In genomic region chr12:54140958-54141388, GRCh38 we compare ENCODE assay signal across 13 cellular contexts. TPM values are rescaled to one million over a fixed set of nuclear protein-coding genes. Genes with fewer than 3 reads are reported as not detected.
DNase-seq lines count a peak whose midpoint lies in the region; ATAC-seq, FAIRE-seq and TF ChIP-seq lines count a peak whose summit lies in the region.
"Had no signal": no experiment of that assay in that cellular context is flagged by ENCODE, and none has a peak within 500 bp of the region (broad histone marks: within the 10 kb centered on the region; RNA-seq: fewer than 3 reads in every experiment).

No MANE protein-coding gene starts in this region.

- no peaks in the 10 kb centered on the region for H3K9me3 ChIP-seq in heart right ventricle
- no peaks in the 10 kb centered on the region for H3K9me3 ChIP-seq in pancreas

- H3K27me3 ChIP-seq in heart right ventricle (peaks cover 0 to 92% (median 58%) of the 10 kb centered on the region in 7 donors), pancreas (no peaks in the 10 kb centered on the region)

- H3K4me3 ChIP-seq in heart right ventricle: no peak overlapping the region
- H3K4me3 ChIP-seq in pancreas: no peak overlapping the region

- TF ChIP-seq CTCF in heart right ventricle (IDR thresholded peaks at IDR 0.05): no peak
- no peak for TF ChIP-seq CTCF in pancreas (IDR thresholded peaks at IDR 0.05)

- WGBS in heart right ventricle, 2 donors: 5 to 9% methylated on average over 9 of the region's 9 CpGs
- WGBS in pancreas, 2 donors: 54 to 74% methylated on average over 9 of the region's 9 CpGs

- H3K4me1 ChIP-seq in heart right ventricle: peaks cover 0 to 15% (median 0%) of the 10 kb centered on the region in 9 donors
- no peaks in the 10 kb centered on the region for H3K4me1 ChIP-seq in pancreas

- H3K36me3 ChIP-seq in heart right ventricle (no peaks in the 10 kb centered on the region), pancreas (no peaks in the 10 kb centered on the region)

- ATAC-seq in Right ventricle myocardium inferior (peak; percentile 68), heart right ventricle (peak; percentile 35 to 81 (median 76)), pancreas (peak in 3 of 4 donors; percentile 22 to 65 (median 53))
- ATAC-seq: stimulated activated naive CD8-positive, alpha-beta T cell treated with anti-CD3 and anti-CD28 coated beads, Interleukin-15, Interleukin-2, amounts not matched to agents 100 U/mL and 50 U/mL, for 24 hours had no signal

- DNase-seq in Right ventricle myocardium inferior (ENCODE audit: missing footprints): no peak
- no peak for DNase-seq in cardiac septum (ENCODE audit: low spot score)
- peak in 1 of 2 donors; percentile 17 for DNase-seq in heart right ventricle
- DNase-seq in pancreas: peak in 1 of 6 donors; percentile 18
- no peak for DNase-seq in stimulated activated CD4-positive, alpha-beta T cell treated with anti-CD3 and anti-CD28 coated beads, Interleukin-1b, Interleukin-23, amount 100 ng/mL, for 48 hours
- no peak for DNase-seq in T-helper 2 cell
- DNase-seq in activated gamma-delta T cell (lab: John Stamatoyannopoulos, UW): no peak
- no peak for DNase-seq in T-helper 1 cell
- DNase-seq: DMS53; NCI-H2107; stimulated activated naive CD8-positive, alpha-beta T cell treated with anti-CD3 and anti-CD28 coated beads, Interleukin-15, Interleukin-2, amounts not matched to agents 100 U/mL and 50 U/mL, for 24 hours had no signal

- no peak for FAIRE-seq in pancreas (lab: Jason Lieb, UNC)
- FAIRE-seq: astrocyte had no signal

- H3K27ac ChIP-seq in heart right ventricle: peak overlapping the region in 6 of 10 donors; percentile 31 to 63 (median 41)
- H3K27ac ChIP-seq in pancreas: peak overlapping the region in 2 of 4 donors; percentile 23 to 44
- H3K27ac ChIP-seq: RWPE1 had no signal

- intact Hi-C loops in Right ventricle myocardium inferior (cut with DNase I): no loop called here
- intact Hi-C loops in cardiac septum (cut with DNase I): no loop called here
- intact Hi-C loops in heart right ventricle (cut with DNase I): no loop called here
- intact Hi-C loops in pancreas (cut with DNase I): no loop called here

RNA-seq across cellular contexts. Expression of gene SMUG1, which starts 47.8 kb away (rescaled TPM):
- total RNA-seq in Right ventricle myocardium inferior: 17.6 TPM
- 15.3 TPM for total RNA-seq in cardiac septum
- 10 to 100 TPM in 9 of 10 donors, 1 to 10 TPM in 1; 8.8 to 20.7 (median 13.8) TPM for total RNA-seq in heart right ventricle
- 10 to 100 TPM; 16.2 to 28.8 TPM for polyA plus RNA-seq in heart right ventricle
- total RNA-seq in pancreas: 10 to 100 TPM; 12.4 to 18.1 (median 14.3) TPM
- polyA plus RNA-seq in pancreas: 10 to 100 TPM; 29.7 to 35.4 TPM
